8 cellular contexts compared by ENCODE assay signal in genomic region chr17:7336240-7337175, GRCh38. TPM values are rescaled to one million over a fixed set of nuclear protein-coding genes. Genes with fewer than 3 reads are reported as not detected.
DNase-seq lines count a peak whose midpoint lies in the region; ATAC-seq and TF ChIP-seq lines count a peak whose summit lies in the region.

Gene ACAP1 (plus strand): TSS chr17:7336529. CDS start chr17:7336735, 206 bp downstream.

- ATAC-seq in GM18498 (IDR thresholded peaks at IDR 0.05; ENCODE audit: unreplicated experiment) (peak; percentile 75), HG03432 (IDR thresholded peaks at IDR 0.05; ENCODE audit: unreplicated experiment) (peak; percentile 65)

- intact Hi-C loops in esophagus muscularis mucosa (cut with DNase I) (loop anchor here (2.0 kb wide), 1 partner anchor 60 kb away; no protein-coding TSS in a partner anchor), sigmoid colon (cut with DNase I) (no loop called here)

- H3K27me3 ChIP-seq in esophagus muscularis mucosa: peaks cover 0 to 82% (median 9%) of the 10 kb centered on the region in 4 donors
- H3K27me3 ChIP-seq in sigmoid colon: peaks cover 7 to 51% (median 12%) of the 10 kb centered on the region in 3 donors
- no peaks in the 10 kb centered on the region for H3K27me3 ChIP-seq in MG63

- no peak for TF ChIP-seq EP300 in esophagus muscularis mucosa (IDR thresholded peaks at IDR 0.05)
- no peak for TF ChIP-seq EP300 in sigmoid colon (IDR thresholded peaks at IDR 0.05)

- TF ChIP-seq POLR2A in esophagus muscularis mucosa (IDR thresholded peaks at IDR 0.05; ENCODE audit: low read depth) (no peak), sigmoid colon (IDR thresholded peaks at IDR 0.05) (no peak)

- WGBS in esophagus muscularis mucosa: 39% methylated on average over 10 of the region's 17 CpGs
- WGBS in sigmoid colon, 2 donors: 25 to 50% methylated on average over 17 of the region's 17 CpGs

- H3K27ac ChIP-seq in esophagus muscularis mucosa (replicated peaks in 1 of 4): no peak within 1 kb of the TSS
- H3K27ac ChIP-seq in sigmoid colon: no peak within 1 kb of the TSS

- DNase-seq in activated CD4-positive, alpha-beta T cell treated with anti-CD3 and anti-CD28 coated beads for 4 hours: peak; percentile 83 to 84
- no peak for DNase-seq in esophagus muscularis mucosa (ENCODE audit: extremely low spot score)
- DNase-seq in stimulated activated CD4-positive, alpha-beta T cell treated with anti-CD3 and anti-CD28 coated beads, Interleukin-1b, Interleukin-23, amount 100 ng/mL, for 48 hours: peak; percentile 81
- DNase-seq in sigmoid colon: no peak
- no peak for DNase-seq in MG63
- DNase-seq in nucleus accumbens (lab: John Stamatoyannopoulos, UW): no peak

- H3K36me3 ChIP-seq in esophagus muscularis mucosa (no peaks in the 10 kb centered on the region), sigmoid colon (no peaks in the 10 kb centered on the region), MG63 (no peaks in the 10 kb centered on the region)

- H3K4me1 ChIP-seq in esophagus muscularis mucosa: no peaks in the 10 kb centered on the region
- peaks cover 0 to 7% (median 0%) of the 10 kb centered on the region in 4 donors for H3K4me1 ChIP-seq in sigmoid colon

- H3K9me3 ChIP-seq in esophagus muscularis mucosa (no peaks in the 10 kb centered on the region), sigmoid colon (no peaks in the 10 kb centered on the region), MG63 (no peaks in the 10 kb centered on the region)

- TF ChIP-seq CTCF in esophagus muscularis mucosa (IDR thresholded peaks at IDR 0.05) (no peak), sigmoid colon (IDR thresholded peaks at IDR 0.05) (no peak)

- H3K4me3 ChIP-seq in esophagus muscularis mucosa (peak within 1 kb of the TSS; percentile 14 to 41 (median 15)), sigmoid colon (peak within 1 kb of the TSS in 2 of 4 donors; percentile 9 to 12), MG63 (no peak within 1 kb of the TSS)

RNA-seq across cellular contexts. Expression of gene ACAP1, which starts in this region (rescaled TPM):
- total RNA-seq in esophagus muscularis mucosa: 10 to 100 TPM in 1 of 4 donors, 1 to 10 TPM in 3; 2.1 to 11.4 (median 4.6) TPM
- total RNA-seq in sigmoid colon: 1 to 10 TPM; 1.1 to 3.9 (median 2.9) TPM
- 10 to 100 TPM in 1 of 3 donors, 1 to 10 TPM in 2; 1.2 to 55.8 (median 1.4) TPM for polyA plus RNA-seq in sigmoid colon
- total RNA-seq in MG63 (2014; rRNA removed; shearing (Covaris generic); ENCODE audit: low replicate concordance): 0.20 TPM in 1 of 2 replicates, not detected in the other

Comparison
In these comparisons a context has a peak if more than half of its experiments do, and no peak if none do; other contexts are left out.
1. DNase-seq: peak in activated CD4-positive, alpha-beta T cell treated with anti-CD3 and anti-CD28 coated beads for 4 hours (2 of 2) and stimulated activated CD4-positive, alpha-beta T cell treated with anti-CD3 and anti-CD28 coated beads, Interleukin-1b, Interleukin-23, amount 100 ng/mL, for 48 hours (single experiment); none in esophagus muscularis mucosa (single experiment), sigmoid colon (single experiment), MG63 (single experiment) and nucleus accumbens (0 of 56).